In the genomic region with DNA sequence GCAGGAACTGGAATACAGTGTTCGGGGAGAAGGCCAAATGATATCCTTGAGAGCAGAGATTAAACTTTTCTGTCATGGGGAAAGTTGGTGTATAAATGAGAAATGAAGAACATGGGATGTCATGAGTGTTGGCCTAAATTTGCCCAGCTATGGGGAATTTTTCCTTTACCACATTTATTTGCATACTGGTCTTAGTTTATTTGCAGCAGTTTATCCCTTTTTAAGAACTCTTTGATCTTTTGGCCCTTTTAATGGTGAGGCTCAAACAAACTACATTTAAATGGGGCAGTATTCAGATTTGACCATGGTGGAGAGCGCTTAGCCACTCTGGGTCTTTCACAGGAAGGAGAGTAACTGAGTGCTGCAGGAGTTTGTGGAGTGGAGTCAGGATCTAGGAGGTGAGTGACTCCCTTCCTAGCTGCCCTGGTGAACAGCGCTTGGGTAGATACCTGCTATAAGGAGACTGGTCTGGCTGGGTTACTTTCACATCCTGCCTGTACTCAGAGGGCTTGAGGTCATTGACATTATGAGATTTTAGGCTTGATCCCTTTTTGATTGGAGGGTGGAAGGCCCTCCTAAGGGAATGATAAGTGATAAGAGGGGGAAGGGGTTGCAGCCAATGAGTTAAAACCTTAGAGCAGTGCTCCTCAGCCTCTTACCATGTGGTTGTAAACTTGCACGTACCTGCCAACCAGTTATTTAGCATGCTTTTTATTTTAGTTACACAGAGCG, we compare ENCODE assay signal across 1 cellular context.
TF ChIP-seq lines count a peak whose summit lies in the region.

No MANE protein-coding gene starts in this region.

TF ChIP-seq in HepG2, 621 proteins besides CTCF, POLR2A, EP300 and RAD21:
- TF ChIP-seq POLR2G (IDR thresholded peaks at IDR 0.05; ENCODE audit: low read depth, low read length) (peak; percentile 61), ARHGAP35 (CRISPR knock-in tag; IDR thresholded peaks at IDR 0.05; ENCODE audit: borderline replicate concordance) (no peak), POLR2AphosphoS5 (IDR thresholded peaks at IDR 0.05; ENCODE audit: low read depth, low read length) (peak; percentile 29; the same call in 1 of the 2 replicates), POLR2AphosphoS2 (IDR thresholded peaks at IDR 0.05; ENCODE audit: low read depth, low read length) (peak; percentile 83), PAF1 (CRISPR knock-in tag; IDR thresholded peaks at IDR 0.05) (peak; percentile 38), RBFOX2 (IDR thresholded peaks at IDR 0.05; ENCODE audit: low read depth, low read length) (peak; percentile 27; the same call in 1 of the 2 replicates), RBM22 (optimal IDR thresholded peaks at IDR 0.05; ENCODE audit: low read length) (peak; percentile 94)
- TF ChIP-seq, protein P1, sequence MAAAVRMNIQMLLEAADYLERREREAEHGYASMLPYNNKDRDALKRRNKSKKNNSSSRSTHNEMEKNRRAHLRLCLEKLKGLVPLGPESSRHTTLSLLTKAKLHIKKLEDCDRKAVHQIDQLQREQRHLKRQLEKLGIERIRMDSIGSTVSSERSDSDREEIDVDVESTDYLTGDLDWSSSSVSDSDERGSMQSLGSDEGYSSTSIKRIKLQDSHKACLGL (CRISPR knock-in tag; IDR thresholded peaks at IDR 0.05): no peak
